In the genomic region with DNA sequence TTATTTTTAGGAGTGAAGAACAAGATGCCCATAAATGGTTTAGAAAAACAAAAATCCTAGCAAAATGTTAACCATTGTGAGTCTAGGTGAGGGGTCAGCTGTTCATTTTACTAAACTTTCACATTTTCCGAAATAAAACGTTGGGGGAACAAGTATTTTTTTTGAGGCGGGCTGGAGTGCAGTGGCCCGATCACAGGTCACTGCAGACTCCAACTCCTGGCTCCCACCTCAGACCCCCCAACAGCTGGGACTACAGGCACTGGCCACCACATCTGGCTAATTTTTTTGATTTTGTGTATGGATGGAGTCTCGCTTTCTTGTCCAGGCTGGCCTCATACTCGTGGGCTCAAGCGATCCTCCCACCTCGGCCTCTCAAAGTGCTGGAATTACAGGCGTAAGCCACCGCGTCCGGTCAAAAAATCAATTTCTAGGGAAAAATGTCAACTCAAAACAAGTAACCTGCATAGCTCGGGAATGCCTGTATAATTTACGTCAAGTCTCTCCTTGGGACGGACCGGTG, we compare ENCODE assay signal across 8 cellular contexts. TPM values are rescaled to one million over a fixed set of nuclear protein-coding genes. Genes with fewer than 3 reads are reported as not detected.
DNase-seq lines count a peak whose midpoint lies in the region; ATAC-seq and TF ChIP-seq lines count a peak whose summit lies in the region.

No MANE protein-coding gene starts in this region.

- no peaks in the 10 kb centered on the region for H3K9me3 ChIP-seq in mucosa of stomach (ENCODE audit: control insufficient read depth, low read length)

- BruUV-seq in MCF 10A (replicated peaks; lab: Mats Ljungman, UMichigan): TSS peak; percentile 97

- intact Hi-C loops in MCF 10A (cut with micrococcal nuclease): loop anchor here (5.0 kb wide), 1 partner anchor 113 kb away; the partner anchor contains the start of gene ZMYM3

- peak overlapping the region; percentile 69 for H3K4me3 ChIP-seq in mucosa of stomach (ENCODE audit: low read length)

- peaks cover 5% of the 10 kb centered on the region for H3K4me1 Mint-ChIP-seq in MCF 10A (ENCODE audit: insufficient read depth, unreplicated experiment)

- H3K27me3 Mint-ChIP-seq in MCF 10A (ENCODE audit: insufficient read depth, unreplicated experiment): no peaks in the 10 kb centered on the region

- peak overlapping the region; percentile 78 for H3K9ac ChIP-seq in mucosa of stomach (ENCODE audit: low read length)

- ATAC-seq in HG03196 (IDR thresholded peaks at IDR 0.05; ENCODE audit: unreplicated experiment) (peak; percentile 4), GM18909 (IDR thresholded peaks at IDR 0.05; ENCODE audit: poor library complexity, unreplicated experiment) (no peak)

- H3K9me3 Mint-ChIP-seq in MCF 10A (ENCODE audit: unreplicated experiment): no peaks in the 10 kb centered on the region

- H3K4me1 ChIP-seq in mucosa of stomach (ENCODE audit: control insufficient read depth, insufficient read depth, low read length): peaks cover 4% of the 10 kb centered on the region

- DNase-seq in MCF 10A (ENCODE audit: unreplicated experiment) (no peak), NCI-H510A (lab: John Stamatoyannopoulos, UW) (no peak), HCEC 1CT (no peak), dermis blood vessel endothelial cell (no peak)

- H3K36me3 ChIP-seq in mucosa of stomach (ENCODE audit: control insufficient read depth, insufficient read depth, low read length): no peaks in the 10 kb centered on the region

- CTCF ChIA-PET in MCF 10A (lab: Yijun Ruan, JAX): no interaction called here

- H3K4me3 Mint-ChIP-seq in MCF 10A (ENCODE audit: unreplicated experiment): peak overlapping the region; percentile 96

- H3K36me3 Mint-ChIP-seq in MCF 10A (ENCODE audit: insufficient read depth, unreplicated experiment): peaks cover 31% of the 10 kb centered on the region

- no peak for TF ChIP-seq CTCF in MCF 10A (IDR thresholded peaks at IDR 0.05; ENCODE audit: unreplicated experiment)

- H3K27ac Mint-ChIP-seq in MCF 10A (ENCODE audit: low read depth, unreplicated experiment): peak overlapping the region; percentile 97

- no peaks in the 10 kb centered on the region for H3K27me3 ChIP-seq in mucosa of stomach (ENCODE audit: control insufficient read depth, insufficient read depth, low read length)

- POLR2A ChIA-PET in MCF 10A (lab: Yijun Ruan, JAX): interaction anchor here (0.6 to 2.6 kb wide), 24 partner anchors 9 to 368 kb away, joined by 3 to 44 read pairs (median 4); partner anchors contain the start of genes MED12, NONO, OGT and ZMYM3

- peak; percentile 45 for TF ChIP-seq POLR2A in GM10847 (IDR thresholded peaks at IDR 0.05; ENCODE audit: extremely low read depth, insufficient read length)

RNA-seq across cellular contexts. Expression of gene TAF1, which starts 0.7 kb away (rescaled TPM):
- total RNA-seq in MCF 10A (2022) (31.9 and 34.9 TPM in 2 replicates), dermis blood vessel endothelial cell (45.1 and 57.9 TPM in 2 replicates)
